In the genomic region with DNA sequence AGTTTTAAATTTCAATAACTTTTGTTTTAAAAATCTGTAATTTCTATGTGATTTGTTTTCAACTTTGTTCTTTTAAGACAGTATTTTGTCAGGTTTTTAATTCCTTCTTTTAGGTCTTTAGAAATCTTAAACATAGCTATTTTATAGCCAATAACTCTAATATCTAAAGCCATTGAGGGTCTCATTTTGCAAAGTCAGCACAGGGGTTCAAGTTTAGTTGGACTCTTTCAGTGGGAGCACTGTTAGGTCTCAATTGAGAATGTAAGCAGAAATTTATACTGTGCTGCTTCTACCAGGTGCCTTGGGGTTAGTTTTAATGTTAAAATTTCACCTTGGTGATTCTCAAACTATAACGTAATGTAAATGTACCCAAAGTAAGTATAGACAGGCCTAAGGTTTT, we compare ENCODE assay signal across 28 cellular contexts.
"Had no signal": no experiment of that assay in that cellular context is flagged by ENCODE, and none has a peak within 500 bp of the region (broad histone marks: within the 10 kb centered on the region; RNA-seq: fewer than 3 reads in every experiment).

No MANE protein-coding gene starts in this region.

- H3K4me1 ChIP-seq: ascending aorta had no signal

- DNase-seq: activated B cell treated with CpG ODN at 0.5 μM for 24 hours; activated CD4-positive, alpha-beta memory T cell treated with anti-CD3 and anti-CD28 coated beads for 36 hours; activated CD4-positive, alpha-beta T cell treated with anti-CD3 and anti-CD28 coated beads for 4 hours; activated CD4-positive, alpha-beta T cell treated with anti-CD3 and anti-CD28 coated beads, Interleukin-2, amount 10 ng/mL, durations not matched to agents 24 days and 14 days; activated CD4-positive, alpha-beta T cell treated with anti-CD3 and anti-CD28 coated beads, Interleukin-2, amount 50 U/mL, for 1 hour; activated CD4-positive, alpha-beta T cell treated with anti-CD3 and anti-CD28 coated beads, Interleukin-2, amount 50 U/mL, for 4 hours; activated CD4-positive, CD25-positive, alpha-beta regulatory T cell treated with anti-CD3 and anti-CD28 coated beads, Interleukin-2, amount 50 U/mL, for 72 hours; activated CD8-positive, alpha-beta memory T cell treated with anti-CD3 and anti-CD28 coated beads, Interleukin-2, amount 50 U/mL, for 48 hours; activated CD8-positive, alpha-beta T cell treated with anti-CD3 and anti-CD28 coated beads for 36 hours; activated effector memory CD4-positive, alpha-beta T cell treated with Interleukin-2 at 50 U/mL for 16 hours; activated gamma-delta T cell; activated naive CD4-positive, alpha-beta T cell treated with anti-CD3 and anti-CD28 coated beads, Interleukin-2, amount 10 ng/mL, durations not matched to agents 7 days and 5 days; activated naive CD4-positive, alpha-beta T cell treated with Interleukin-2 at 50 U/mL for 16 hours; activated naive CD8-positive, alpha-beta T cell treated with anti-CD3 and anti-CD28 coated beads, Interleukin-2, amount 10 ng/mL, durations not matched to agents 7 days and 5 days; activated naive CD8-positive, alpha-beta T cell treated with anti-CD3 and anti-CD28 coated beads, Interleukin-2, amount 50 U/mL, for 24 hours; activated T-cell treated with anti-CD3 and anti-CD28 coated beads, Interleukin-2, amount 50 U/mL, for 24 hours; activated T-cell treated with anti-CD3 and anti-CD28 coated beads, Interleukin-2, amount 50 U/mL, for 48 hours; amygdala; anterior cingulate cortex; caudate nucleus; cerebellar nuclear complex; T-helper 1 cell; T-helper 2 cell; T-helper 9 cell had no signal

- FAIRE-seq: bronchial epithelial cell had no signal

- ATAC-seq: activated CD8-positive, alpha-beta T cell treated with anti-CD3 and anti-CD28 coated beads for 36 hours; activated naive CD8-positive, alpha-beta T cell treated with anti-CD3 and anti-CD28 coated beads, Interleukin-2, amount 50 U/mL, for 24 hours had no signal

- H3K4me3 ChIP-seq: ascending aorta, cardiac muscle cell had no signal

- H3K27me3 ChIP-seq: ascending aorta, cardiac muscle cell had no signal

- H3K27ac ChIP-seq: ascending aorta, cardiac muscle cell, VCaP had no signal

- H3K36me3 ChIP-seq: ascending aorta, cardiac muscle cell had no signal

- H3K9me3 ChIP-seq: ascending aorta had no signal
